In the genomic region with DNA sequence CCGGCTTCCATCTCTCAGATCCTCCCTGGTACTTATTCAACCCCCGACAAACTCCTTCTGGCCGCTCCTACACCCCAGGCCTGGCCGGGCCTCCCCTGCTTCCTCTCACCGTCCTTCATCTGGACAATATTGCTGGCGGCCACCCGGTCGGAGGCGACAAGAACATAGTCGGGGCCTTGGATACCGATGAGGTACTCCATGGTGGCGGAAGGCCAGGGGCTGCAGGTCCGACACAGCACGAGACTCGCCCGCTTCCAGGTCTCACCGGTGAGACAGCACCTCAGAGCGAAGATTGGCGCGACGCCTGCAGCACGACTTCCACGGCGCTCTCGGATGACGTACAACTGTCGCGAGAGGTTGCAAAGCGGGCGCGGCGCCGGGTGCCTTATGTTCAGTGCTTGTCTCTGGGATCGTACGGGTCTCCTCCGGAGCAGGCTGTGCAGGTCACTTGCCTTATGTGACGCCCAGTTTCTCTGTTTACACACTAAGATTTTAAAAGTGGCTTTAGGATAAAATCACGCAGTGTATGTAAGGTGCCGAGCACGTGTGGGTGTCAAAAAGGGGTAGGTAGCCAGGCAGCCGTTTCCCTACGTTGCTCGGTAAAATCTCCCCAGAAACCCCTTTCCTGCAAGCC, we compare ENCODE assay signal across 1 cellular context.
A peak's percentile ranks its signal among the peaks of the same experiment; 100 is the strongest.
TF ChIP-seq lines count a peak whose summit lies in the region.

A gene (minus strand): TSS at position 294 of the 634 bp plus-strand sequence. CDS start 94 bp downstream, at position 200.

TF ChIP-seq in HepG2, 621 proteins besides CTCF, POLR2A, EP300 and RAD21 (continued from another document and continues in another):
- TF ChIP-seq, protein P1, sequence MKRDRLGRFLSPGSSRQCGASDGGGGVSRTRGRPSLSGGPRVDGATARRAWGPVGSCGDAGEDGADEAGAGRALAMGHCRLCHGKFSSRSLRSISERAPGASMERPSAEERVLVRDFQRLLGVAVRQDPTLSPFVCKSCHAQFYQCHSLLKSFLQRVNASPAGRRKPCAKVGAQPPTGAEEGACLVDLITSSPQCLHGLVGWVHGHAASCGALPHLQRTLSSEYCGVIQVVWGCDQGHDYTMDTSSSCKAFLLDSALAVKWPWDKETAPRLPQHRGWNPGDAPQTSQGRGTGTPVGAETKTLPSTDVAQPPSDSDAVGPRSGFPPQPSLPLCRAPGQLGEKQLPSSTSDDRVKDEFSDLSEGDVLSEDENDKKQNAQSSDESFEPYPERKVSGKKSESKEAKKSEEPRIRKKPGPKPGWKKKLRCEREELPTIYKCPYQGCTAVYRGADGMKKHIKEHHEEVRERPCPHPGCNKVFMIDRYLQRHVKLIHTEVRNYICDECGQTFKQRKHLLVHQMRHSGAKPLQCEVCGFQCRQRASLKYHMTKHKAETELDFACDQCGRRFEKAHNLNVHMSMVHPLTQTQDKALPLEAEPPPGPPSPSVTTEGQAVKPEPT (CRISPR knock-in tag; IDR thresholded peaks at IDR 0.05; ENCODE audit: low read depth): no peak
- TF ChIP-seq RFXAP (CRISPR knock-in tag; IDR thresholded peaks at IDR 0.05; ENCODE audit: borderline replicate concordance) (peak; percentile 76; the same call in 1 of the 2 replicates), ZNF180 (CRISPR knock-in tag; IDR thresholded peaks at IDR 0.05; ENCODE audit: borderline replicate concordance, low read depth) (no peak), TCF7L2 (IDR thresholded peaks at IDR 0.05; ENCODE audit: low read depth, low read length) (no peak), GTF3A (CRISPR knock-in tag; conservative IDR thresholded peaks at IDR 0.05) (0 out of 2 replicates have a peak, but pooled peaks have one; percentile 35), MIER2 (CRISPR knock-in tag; IDR thresholded peaks at IDR 0.05) (no peak), ZNF333 (CRISPR knock-in tag; IDR thresholded peaks at IDR 0.05; ENCODE audit: borderline replicate concordance) (no peak), KLF15 (CRISPR knock-in tag; IDR thresholded peaks at IDR 0.05; ENCODE audit: borderline replicate concordance) (no peak), KDM3A (CRISPR knock-in tag; IDR thresholded peaks at IDR 0.05; ENCODE audit: low read depth) (peak; percentile 75; the same call in 1 of the 2 replicates), PHF21A (CRISPR knock-in tag; IDR thresholded peaks at IDR 0.05) (0 out of 2 replicates have a peak, but pooled peaks have one; percentile 27), HIVEP1 (CRISPR knock-in tag; IDR thresholded peaks at IDR 0.05) (peak; percentile 29; the same call in 1 of the 2 replicates), MEIS1 (CRISPR knock-in tag; IDR thresholded peaks at IDR 0.05; ENCODE audit: borderline replicate concordance) (peak; percentile 29; the same call in 1 of the 2 replicates), POLR2AphosphoS2 (IDR thresholded peaks at IDR 0.05; ENCODE audit: low read depth, low read length) (no peak), ZKSCAN5 (CRISPR knock-in tag; IDR thresholded peaks at IDR 0.05) (peak; percentile 65; the same call in 1 of the 2 replicates), ZNF703 (CRISPR knock-in tag; IDR thresholded peaks at IDR 0.05; ENCODE audit: borderline replicate concordance) (no peak), TCF7 (IDR thresholded peaks at IDR 0.05; ENCODE audit: low read depth) (no peak), CBX5 (CRISPR knock-in tag; IDR thresholded peaks at IDR 0.05; ENCODE audit: borderline replicate concordance) (peak; percentile 45; the same call in 1 of the 2 replicates), HMGA1 (CRISPR knock-in tag; conservative IDR thresholded peaks at IDR 0.05) (no peak), ZNF136 (CRISPR knock-in tag; IDR thresholded peaks at IDR 0.05; ENCODE audit: low read depth) (no peak), ELF4 (CRISPR knock-in tag; IDR thresholded peaks at IDR 0.05; ENCODE audit: borderline replicate concordance) (peak; percentile 40; the same call in 1 of the 2 replicates), KAT7 (CRISPR knock-in tag; IDR thresholded peaks at IDR 0.05; ENCODE audit: borderline replicate concordance) (peak; percentile 78; the same call in 1 of the 2 replicates), TBX2 (CRISPR knock-in tag; IDR thresholded peaks at IDR 0.05; ENCODE audit: borderline replicate concordance) (peak; percentile 75; the same call in 1 of the 2 replicates), RELA (CRISPR knock-in tag; IDR thresholded peaks at IDR 0.05) (peak; percentile 58), NPAS2 (CRISPR knock-in tag; IDR thresholded peaks at IDR 0.05; ENCODE audit: borderline replicate concordance) (no peak), ZNF331 (CRISPR knock-in tag; IDR thresholded peaks at IDR 0.05) (peak; percentile 90), RCOR2 (CRISPR knock-in tag; IDR thresholded peaks at IDR 0.05) (no peak), HNRNPLL (IDR thresholded peaks at IDR 0.05; ENCODE audit: low read depth, low read length, poor library complexity, severe bottlenecking) (peak; percentile 76), ZNF747 (CRISPR knock-in tag; IDR thresholded peaks at IDR 0.05; ENCODE audit: borderline replicate concordance) (peak; percentile 64; the same call in 1 of the 2 replicates), MEIS2 (CRISPR knock-in tag; IDR thresholded peaks at IDR 0.05) (peak; percentile 34; the same call in 1 of the 2 replicates), NR2C2 (CRISPR knock-in tag; IDR thresholded peaks at IDR 0.05; ENCODE audit: borderline replicate concordance) (peak; percentile 43; the same call in 1 of the 2 replicates), SOX6 (IDR thresholded peaks at IDR 0.05) (no peak), SOX6 (CRISPR knock-in tag; IDR thresholded peaks at IDR 0.05) (peak; percentile 46), ZNF589 (CRISPR knock-in tag; conservative IDR thresholded peaks at IDR 0.05) (no peak), RFX3 (CRISPR knock-in tag; IDR thresholded peaks at IDR 0.05) (no peak; the same call in 1 of the 2 replicates), ZNF660 (CRISPR knock-in tag; IDR thresholded peaks at IDR 0.05; ENCODE audit: borderline replicate concordance, low read depth) (no peak), ZNF550 (CRISPR knock-in tag; IDR thresholded peaks at IDR 0.05; ENCODE audit: borderline replicate concordance) (no peak), CBX2 (IDR thresholded peaks at IDR 0.05; ENCODE audit: low read depth, low read length) (no peak), CBX2 (CRISPR knock-in tag; IDR thresholded peaks at IDR 0.05; ENCODE audit: low read depth) (no peak)
- TF ChIP-seq, protein P2, sequence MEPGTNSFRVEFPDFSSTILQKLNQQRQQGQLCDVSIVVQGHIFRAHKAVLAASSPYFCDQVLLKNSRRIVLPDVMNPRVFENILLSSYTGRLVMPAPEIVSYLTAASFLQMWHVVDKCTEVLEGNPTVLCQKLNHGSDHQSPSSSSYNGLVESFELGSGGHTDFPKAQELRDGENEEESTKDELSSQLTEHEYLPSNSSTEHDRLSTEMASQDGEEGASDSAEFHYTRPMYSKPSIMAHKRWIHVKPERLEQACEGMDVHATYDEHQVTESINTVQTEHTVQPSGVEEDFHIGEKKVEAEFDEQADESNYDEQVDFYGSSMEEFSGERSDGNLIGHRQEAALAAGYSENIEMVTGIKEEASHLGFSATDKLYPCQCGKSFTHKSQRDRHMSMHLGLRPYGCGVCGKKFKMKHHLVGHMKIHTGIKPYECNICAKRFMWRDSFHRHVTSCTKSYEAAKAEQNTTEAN (CRISPR knock-in tag; conservative IDR thresholded peaks at IDR 0.05): peak; percentile 68; the same call in 1 of the 2 replicates
- TF ChIP-seq, protein P3, sequence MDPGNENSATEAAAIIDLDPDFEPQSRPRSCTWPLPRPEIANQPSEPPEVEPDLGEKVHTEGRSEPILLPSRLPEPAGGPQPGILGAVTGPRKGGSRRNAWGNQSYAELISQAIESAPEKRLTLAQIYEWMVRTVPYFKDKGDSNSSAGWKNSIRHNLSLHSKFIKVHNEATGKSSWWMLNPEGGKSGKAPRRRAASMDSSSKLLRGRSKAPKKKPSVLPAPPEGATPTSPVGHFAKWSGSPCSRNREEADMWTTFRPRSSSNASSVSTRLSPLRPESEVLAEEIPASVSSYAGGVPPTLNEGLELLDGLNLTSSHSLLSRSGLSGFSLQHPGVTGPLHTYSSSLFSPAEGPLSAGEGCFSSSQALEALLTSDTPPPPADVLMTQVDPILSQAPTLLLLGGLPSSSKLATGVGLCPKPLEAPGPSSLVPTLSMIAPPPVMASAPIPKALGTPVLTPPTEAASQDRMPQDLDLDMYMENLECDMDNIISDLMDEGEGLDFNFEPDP (CRISPR knock-in tag; conservative IDR thresholded peaks at IDR 0.05): 0 out of 2 replicates have a peak, but pooled peaks have one; percentile 76
- TF ChIP-seq, protein P4, sequence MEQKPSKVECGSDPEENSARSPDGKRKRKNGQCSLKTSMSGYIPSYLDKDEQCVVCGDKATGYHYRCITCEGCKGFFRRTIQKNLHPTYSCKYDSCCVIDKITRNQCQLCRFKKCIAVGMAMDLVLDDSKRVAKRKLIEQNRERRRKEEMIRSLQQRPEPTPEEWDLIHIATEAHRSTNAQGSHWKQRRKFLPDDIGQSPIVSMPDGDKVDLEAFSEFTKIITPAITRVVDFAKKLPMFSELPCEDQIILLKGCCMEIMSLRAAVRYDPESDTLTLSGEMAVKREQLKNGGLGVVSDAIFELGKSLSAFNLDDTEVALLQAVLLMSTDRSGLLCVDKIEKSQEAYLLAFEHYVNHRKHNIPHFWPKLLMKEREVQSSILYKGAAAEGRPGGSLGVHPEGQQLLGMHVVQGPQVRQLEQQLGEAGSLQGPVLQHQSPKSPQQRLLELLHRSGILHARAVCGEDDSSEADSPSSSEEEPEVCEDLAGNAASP (CRISPR knock-in tag; IDR thresholded peaks at IDR 0.05; ENCODE audit: borderline replicate concordance): peak; percentile 45; the same call in 1 of the 2 replicates
- TF ChIP-seq, protein P5, sequence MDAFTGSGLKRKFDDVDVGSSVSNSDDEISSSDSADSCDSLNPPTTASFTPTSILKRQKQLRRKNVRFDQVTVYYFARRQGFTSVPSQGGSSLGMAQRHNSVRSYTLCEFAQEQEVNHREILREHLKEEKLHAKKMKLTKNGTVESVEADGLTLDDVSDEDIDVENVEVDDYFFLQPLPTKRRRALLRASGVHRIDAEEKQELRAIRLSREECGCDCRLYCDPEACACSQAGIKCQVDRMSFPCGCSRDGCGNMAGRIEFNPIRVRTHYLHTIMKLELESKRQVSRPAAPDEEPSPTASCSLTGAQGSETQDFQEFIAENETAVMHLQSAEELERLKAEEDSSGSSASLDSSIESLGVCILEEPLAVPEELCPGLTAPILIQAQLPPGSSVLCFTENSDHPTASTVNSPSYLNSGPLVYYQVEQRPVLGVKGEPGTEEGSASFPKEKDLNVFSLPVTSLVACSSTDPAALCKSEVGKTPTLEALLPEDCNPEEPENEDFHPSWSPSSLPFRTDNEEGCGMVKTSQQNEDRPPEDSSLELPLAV (CRISPR knock-in tag; conservative IDR thresholded peaks at IDR 0.05; ENCODE audit: low read depth): no peak
- TF ChIP-seq, protein P6, sequence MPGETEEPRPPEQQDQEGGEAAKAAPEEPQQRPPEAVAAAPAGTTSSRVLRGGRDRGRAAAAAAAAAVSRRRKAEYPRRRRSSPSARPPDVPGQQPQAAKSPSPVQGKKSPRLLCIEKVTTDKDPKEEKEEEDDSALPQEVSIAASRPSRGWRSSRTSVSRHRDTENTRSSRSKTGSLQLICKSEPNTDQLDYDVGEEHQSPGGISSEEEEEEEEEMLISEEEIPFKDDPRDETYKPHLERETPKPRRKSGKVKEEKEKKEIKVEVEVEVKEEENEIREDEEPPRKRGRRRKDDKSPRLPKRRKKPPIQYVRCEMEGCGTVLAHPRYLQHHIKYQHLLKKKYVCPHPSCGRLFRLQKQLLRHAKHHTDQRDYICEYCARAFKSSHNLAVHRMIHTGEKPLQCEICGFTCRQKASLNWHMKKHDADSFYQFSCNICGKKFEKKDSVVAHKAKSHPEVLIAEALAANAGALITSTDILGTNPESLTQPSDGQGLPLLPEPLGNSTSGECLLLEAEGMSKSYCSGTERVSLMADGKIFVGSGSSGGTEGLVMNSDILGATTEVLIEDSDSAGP (CRISPR knock-in tag; IDR thresholded peaks at IDR 0.05; ENCODE audit: borderline replicate concordance): peak; percentile 71; the same call in 1 of the 2 replicates
- TF ChIP-seq, protein P7, sequence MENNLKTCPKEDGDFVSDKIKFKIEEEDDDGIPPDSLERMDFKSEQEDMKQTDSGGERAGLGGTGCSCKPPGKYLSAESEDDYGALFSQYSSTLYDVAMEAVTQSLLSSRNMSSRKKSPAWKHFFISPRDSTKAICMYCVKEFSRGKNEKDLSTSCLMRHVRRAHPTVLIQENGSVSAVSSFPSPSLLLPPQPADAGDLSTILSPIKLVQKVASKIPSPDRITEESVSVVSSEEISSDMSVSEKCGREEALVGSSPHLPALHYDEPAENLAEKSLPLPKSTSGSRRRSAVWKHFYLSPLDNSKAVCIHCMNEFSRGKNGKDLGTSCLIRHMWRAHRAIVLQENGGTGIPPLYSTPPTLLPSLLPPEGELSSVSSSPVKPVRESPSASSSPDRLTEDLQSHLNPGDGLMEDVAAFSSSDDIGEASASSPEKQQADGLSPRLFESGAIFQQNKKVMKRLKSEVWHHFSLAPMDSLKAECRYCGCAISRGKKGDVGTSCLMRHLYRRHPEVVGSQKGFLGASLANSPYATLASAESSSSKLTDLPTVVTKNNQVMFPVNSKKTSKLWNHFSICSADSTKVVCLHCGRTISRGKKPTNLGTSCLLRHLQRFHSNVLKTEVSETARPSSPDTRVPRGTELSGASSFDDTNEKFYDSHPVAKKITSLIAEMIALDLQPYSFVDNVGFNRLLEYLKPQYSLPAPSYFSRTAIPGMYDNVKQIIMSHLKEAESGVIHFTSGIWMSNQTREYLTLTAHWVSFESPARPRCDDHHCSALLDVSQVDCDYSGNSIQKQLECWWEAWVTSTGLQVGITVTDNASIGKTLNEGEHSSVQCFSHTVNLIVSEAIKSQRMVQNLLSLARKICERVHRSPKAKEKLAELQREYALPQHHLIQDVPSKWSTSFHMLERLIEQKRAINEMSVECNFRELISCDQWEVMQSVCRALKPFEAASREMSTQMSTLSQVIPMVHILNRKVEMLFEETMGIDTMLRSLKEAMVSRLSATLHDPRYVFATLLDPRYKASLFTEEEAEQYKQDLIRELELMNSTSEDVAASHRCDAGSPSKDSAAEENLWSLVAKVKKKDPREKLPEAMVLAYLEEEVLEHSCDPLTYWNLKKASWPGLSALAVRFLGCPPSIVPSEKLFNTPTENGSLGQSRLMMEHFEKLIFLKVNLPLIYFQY (CRISPR knock-in tag; IDR thresholded peaks at IDR 0.05; ENCODE audit: borderline replicate concordance): no peak
- TF ChIP-seq, protein P8, sequence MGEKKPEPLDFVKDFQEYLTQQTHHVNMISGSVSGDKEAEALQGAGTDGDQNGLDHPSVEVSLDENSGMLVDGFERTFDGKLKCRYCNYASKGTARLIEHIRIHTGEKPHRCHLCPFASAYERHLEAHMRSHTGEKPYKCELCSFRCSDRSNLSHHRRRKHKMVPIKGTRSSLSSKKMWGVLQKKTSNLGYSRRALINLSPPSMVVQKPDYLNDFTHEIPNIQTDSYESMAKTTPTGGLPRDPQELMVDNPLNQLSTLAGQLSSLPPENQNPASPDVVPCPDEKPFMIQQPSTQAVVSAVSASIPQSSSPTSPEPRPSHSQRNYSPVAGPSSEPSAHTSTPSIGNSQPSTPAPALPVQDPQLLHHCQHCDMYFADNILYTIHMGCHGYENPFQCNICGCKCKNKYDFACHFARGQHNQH (CRISPR knock-in tag; IDR thresholded peaks at IDR 0.05): peak; percentile 66; the same call in 1 of the 2 replicates
- TF ChIP-seq, protein P9, sequence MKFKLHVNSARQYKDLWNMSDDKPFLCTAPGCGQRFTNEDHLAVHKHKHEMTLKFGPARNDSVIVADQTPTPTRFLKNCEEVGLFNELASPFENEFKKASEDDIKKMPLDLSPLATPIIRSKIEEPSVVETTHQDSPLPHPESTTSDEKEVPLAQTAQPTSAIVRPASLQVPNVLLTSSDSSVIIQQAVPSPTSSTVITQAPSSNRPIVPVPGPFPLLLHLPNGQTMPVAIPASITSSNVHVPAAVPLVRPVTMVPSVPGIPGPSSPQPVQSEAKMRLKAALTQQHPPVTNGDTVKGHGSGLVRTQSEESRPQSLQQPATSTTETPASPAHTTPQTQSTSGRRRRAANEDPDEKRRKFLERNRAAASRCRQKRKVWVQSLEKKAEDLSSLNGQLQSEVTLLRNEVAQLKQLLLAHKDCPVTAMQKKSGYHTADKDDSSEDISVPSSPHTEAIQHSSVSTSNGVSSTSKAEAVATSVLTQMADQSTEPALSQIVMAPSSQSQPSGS (CRISPR knock-in tag; IDR thresholded peaks at IDR 0.05): peak; percentile 83; the same call in 1 of the 2 replicates
